Comparison of ENCODE assay signal across 8 cellular contexts in the genomic region with DNA sequence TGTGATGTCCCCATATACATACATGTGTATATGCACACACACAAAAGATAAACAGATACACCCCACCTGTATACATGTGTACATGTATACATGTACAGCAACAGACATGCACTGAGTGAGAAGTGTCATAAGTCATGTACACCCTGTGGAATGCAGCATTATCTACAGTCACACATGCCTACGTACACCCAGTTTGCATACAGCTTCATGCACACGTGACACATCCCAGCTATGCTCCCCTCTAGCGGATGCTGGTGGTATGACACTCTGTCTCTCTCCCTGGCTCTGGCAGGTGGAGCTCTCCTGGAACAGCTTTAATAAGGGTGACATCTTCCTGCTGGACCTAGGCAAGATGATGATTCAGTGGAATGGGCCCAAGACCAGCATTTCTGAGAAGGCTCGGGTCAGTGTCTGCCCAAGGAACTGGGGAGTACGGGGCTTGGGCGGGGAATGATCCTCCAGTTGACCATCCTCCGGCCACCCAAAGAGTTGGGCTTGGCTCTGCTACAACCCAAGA. TPM values are rescaled to one million over a fixed set of nuclear protein-coding genes. Genes with fewer than 3 reads are reported as not detected.
DNase-seq lines count a peak whose midpoint lies in the region; ATAC-seq lines count a peak whose summit lies in the region.

No MANE protein-coding gene starts in this region.

- no peaks in the 10 kb centered on the region for H3K79me2 ChIP-seq in GM23248 (ENCODE audit: insufficient read depth)
- peaks cover 11% of the 10 kb centered on the region for H3K79me2 ChIP-seq in Karpas-422 (ENCODE audit: low read length)

- H4K20me1 ChIP-seq in GM23248 (ENCODE audit: insufficient read depth) (no peaks in the 10 kb centered on the region), Karpas-422 (ENCODE audit: insufficient read depth, low read depth, low read length) (no peaks in the 10 kb centered on the region)

- H3K9ac ChIP-seq in GM23248 (no peak overlapping the region), Karpas-422 (ENCODE audit: low read length) (no peak overlapping the region), SK-N-MC (ENCODE audit: insufficient read length) (no peak overlapping the region)

- no peaks in the 10 kb centered on the region for H3K27me3 ChIP-seq in GM23248 (replicated peaks; ENCODE audit: insufficient read depth)
- H3K27me3 ChIP-seq in Karpas-422 (ENCODE audit: low read length) = no peaks in the 10 kb centered on the region

- H3K27ac ChIP-seq in GM23248 (no peak overlapping the region), Karpas-422 (ENCODE audit: low read length) (no peak overlapping the region), SK-N-MC (no peak overlapping the region)

- peak; percentile 34 for DNase-seq in GF-D8 (lab: John Stamatoyannopoulos, UW)
- DNase-seq in GM23248 = peak; percentile 81
- peak; percentile 95 for DNase-seq in Karpas-422
- DNase-seq in SK-N-MC (ENCODE audit: low read depth, low spot score) = peak; percentile 51
- peak; percentile 81 for DNase-seq in activated naive CD4-positive, alpha-beta T cell treated with Interleukin-2 at 50 U/mL for 16 hours
- no peak for DNase-seq in Right ventricle myocardium inferior (ENCODE audit: missing footprints)
- peak; percentile 48 for DNase-seq in pulmonary artery endothelial cell (ENCODE audit: low read depth, low spot score)
- no peak for DNase-seq in NK-92 treated with Interleukin-12 subunit alpha and Interleukin-12 subunit beta, amount 100 ng/mL, for 24 hours (lab: John Stamatoyannopoulos, UW)

- ATAC-seq in Right ventricle myocardium inferior = peak; percentile 17

- intact Hi-C loops in Right ventricle myocardium inferior (cut with DNase I) = no loop called here

- H3K4me1 ChIP-seq in GM23248 (ENCODE audit: insufficient read depth) (peaks cover 10% of the 10 kb centered on the region; the same call in 1 of the 2 replicates), Karpas-422 (ENCODE audit: low read length) (peaks cover 36% of the 10 kb centered on the region)

- H3K9me3 ChIP-seq in GM23248 (ENCODE audit: low read depth) (no peaks in the 10 kb centered on the region), Karpas-422 (ENCODE audit: low read length) (no peaks in the 10 kb centered on the region), SK-N-MC (ENCODE audit: low read depth, low read length) (no peaks in the 10 kb centered on the region)

- H2AFZ ChIP-seq in GM23248 (no peak overlapping the region), Karpas-422 (ENCODE audit: low read length) (no peak overlapping the region)

- in situ Hi-C loops in GM23248 (cut with MboI) = no loop called here

- WGBS in GM23248 (ENCODE audit: low coverage in 1 of 2, low lambda C conversion rate in 2 of 2, missing lambda C conversion rate in 2 of 2), 2 experiments = 54% methylated on average over 7 of the region's 7 CpGs

- H3F3A ChIP-seq in GM23248 (ENCODE audit: insufficient read depth) = peaks cover 9% of the 10 kb centered on the region; the same call in 1 of the 2 replicates

- H3K4me2 ChIP-seq in GM23248 (ENCODE audit: unreplicated experiment) = no peak overlapping the region
- H3K4me2 ChIP-seq in Karpas-422 (ENCODE audit: low read depth, low read length, poor library complexity, severe bottlenecking) = no peak overlapping the region

- H3K4me3 ChIP-seq in GM23248 (no peak overlapping the region), Karpas-422 (ENCODE audit: low read length) (no peak overlapping the region), SK-N-MC (no peak overlapping the region)

- H3K9me2 ChIP-seq in GM23248 (ENCODE audit: insufficient read depth) = no peaks in the 10 kb centered on the region
- H3K9me2 ChIP-seq in Karpas-422 (replicated peaks; ENCODE audit: insufficient read depth, low read length) = no peaks in the 10 kb centered on the region

- no peaks in the 10 kb centered on the region for H3K36me3 ChIP-seq in GM23248 (ENCODE audit: low read depth)
- H3K36me3 ChIP-seq in Karpas-422 (ENCODE audit: insufficient read depth, low read length) = peaks cover 13% of the 10 kb centered on the region
- no peaks in the 10 kb centered on the region for H3K36me3 ChIP-seq in SK-N-MC (ENCODE audit: insufficient read depth, low read length)

RNA-seq across cellular contexts. Expression of a gene that starts 6.3 kb away (rescaled TPM):
- 6.6 and 12.4 TPM in 2 replicates for total RNA-seq in GM23248 (2014; rRNA removed; shearing (Covaris generic))
- polyA plus RNA-seq in GM23248 (2016; fragmentation: Nextera tagmentation; extraction: Ambion mirVana) = 2.8 and 2.9 TPM in 2 replicates
- total RNA-seq in Karpas-422 (2014; rRNA removed; shearing (Covaris generic); ENCODE audit: low replicate concordance) = 9.7 and 19.9 TPM in 2 replicates
- total RNA-seq in Right ventricle myocardium inferior (4.4 TPM), pulmonary artery endothelial cell (5.6 and 8.1 TPM in 2 replicates)

RNA-seq across cellular contexts. Expression of a gene that starts 32.6 kb away (rescaled TPM):
- total RNA-seq in GM23248 (2014; rRNA removed; shearing (Covaris generic)) = 18.8 and 20.2 TPM in 2 replicates
- 19.6 and 21.4 TPM in 2 replicates for polyA plus RNA-seq in GM23248 (2016; fragmentation: Nextera tagmentation; extraction: Ambion mirVana)
- total RNA-seq in Karpas-422 (2014; rRNA removed; shearing (Covaris generic); ENCODE audit: low replicate concordance) = 0.89 and 2.2 TPM in 2 replicates
- 10.7 TPM for total RNA-seq in Right ventricle myocardium inferior
- total RNA-seq in pulmonary artery endothelial cell = 16.5 and 23.3 TPM in 2 replicates

RNA-seq across cellular contexts. Expression of a gene that starts 42.2 kb away (rescaled TPM):
- not detected in 2 replicates for total RNA-seq in GM23248 (2014; rRNA removed; shearing (Covaris generic))
- 0.15 TPM in 1 of 2 replicates, not detected in the other for polyA plus RNA-seq in GM23248 (2016; fragmentation: Nextera tagmentation; extraction: Ambion mirVana)
- not detected in 2 replicates for total RNA-seq in Karpas-422 (2014; rRNA removed; shearing (Covaris generic); ENCODE audit: low replicate concordance)
- 0.08 TPM for total RNA-seq in Right ventricle myocardium inferior
- total RNA-seq in pulmonary artery endothelial cell = not detected in 2 replicates

Comparison
In these comparisons a context has a peak if more than half of its experiments do, and no peak if none do; other contexts are left out.
1. DNase-seq: peak in GF-D8 (single experiment), GM23248 (single experiment), Karpas-422 (single experiment), SK-N-MC (single experiment), activated naive CD4-positive, alpha-beta T cell treated with Interleukin-2 at 50 U/mL for 16 hours (single experiment) and pulmonary artery endothelial cell (single experiment); none in Right ventricle myocardium inferior (single experiment) and NK-92 treated with Interleukin-12 subunit alpha and Interleukin-12 subunit beta, amount 100 ng/mL, for 24 hours (single experiment).